Comparison of ENCODE assay signal across 8 cellular contexts in the genomic region with DNA sequence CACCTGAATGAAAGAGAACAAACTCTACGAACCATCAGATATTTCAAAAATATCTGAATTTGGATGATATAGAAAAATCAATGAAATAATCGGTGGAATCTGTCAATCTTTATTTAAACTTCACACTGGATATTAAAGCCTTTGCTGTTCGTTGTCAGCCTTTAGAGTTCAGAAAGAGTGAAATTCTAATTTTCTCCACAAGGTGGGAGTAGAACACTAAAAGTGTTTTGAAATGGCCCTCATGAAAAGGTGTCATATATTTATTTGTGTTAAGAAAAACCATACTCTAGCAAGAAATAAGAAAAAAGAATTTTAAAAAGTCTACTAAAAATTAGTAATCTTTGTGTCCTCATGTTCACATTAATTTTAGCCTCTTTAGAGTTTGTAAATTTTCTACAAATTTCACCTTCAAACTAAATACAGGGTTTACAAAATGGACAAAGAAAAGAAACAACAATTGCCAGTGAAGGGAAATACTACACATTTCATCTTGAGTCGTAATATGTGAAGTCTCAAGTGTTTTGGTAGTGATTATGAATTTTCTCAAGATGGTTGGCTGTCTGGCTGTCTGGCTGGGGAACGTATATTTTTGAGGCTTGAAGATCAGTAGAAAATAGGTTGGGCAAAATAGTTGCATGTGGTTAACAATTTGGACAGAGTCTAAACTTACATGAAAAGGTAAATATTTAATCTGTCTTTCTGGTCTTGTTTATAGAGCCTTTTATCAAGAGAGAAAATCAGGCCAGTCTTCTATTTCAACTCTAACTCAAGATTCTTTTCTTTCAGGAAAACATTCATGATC. TPM values are rescaled to one million over a fixed set of nuclear protein-coding genes. Genes with fewer than 3 reads are reported as not detected.
DNase-seq lines count a peak whose midpoint lies in the region; ATAC-seq and FAIRE-seq lines count a peak whose summit lies in the region.

No MANE protein-coding gene starts in this region.

- H3K4me3 ChIP-seq in Karpas-422 (ENCODE audit: low read length) = no peak overlapping the region

- no peak overlapping the region for H3K4me2 ChIP-seq in Karpas-422 (ENCODE audit: low read depth, low read length, poor library complexity, severe bottlenecking)

- peak; percentile 63 for DNase-seq in G401 (ENCODE audit: low spot score)
- peak; percentile 84 for DNase-seq in Karpas-422
- DNase-seq in RCC 7860 (ENCODE audit: low spot score) = peak; percentile 53
- peak; percentile 9 for DNase-seq in fibroblast of gingiva (ENCODE audit: low read depth)
- peak; percentile 81 for DNase-seq in pons (ENCODE audit: low spot score)
- no peak for DNase-seq in NCI-H226
- no peak for DNase-seq in activated effector memory CD4-positive, alpha-beta T cell treated with Interleukin-2 at 50 U/mL for 16 hours

- no peaks in the 10 kb centered on the region for H3K27me3 ChIP-seq in Karpas-422 (ENCODE audit: low read length)

- H3K9me2 ChIP-seq in Karpas-422 (replicated peaks; ENCODE audit: insufficient read depth, low read length) = no peaks in the 10 kb centered on the region

- H2AFZ ChIP-seq in Karpas-422 (ENCODE audit: low read length) = no peak overlapping the region

- no peaks in the 10 kb centered on the region for H4K20me1 ChIP-seq in Karpas-422 (ENCODE audit: insufficient read depth, low read depth, low read length)

- H3K4me1 ChIP-seq in Karpas-422 (ENCODE audit: low read length) = no peaks in the 10 kb centered on the region

- H3K79me2 ChIP-seq in Karpas-422 (ENCODE audit: low read length) = no peaks in the 10 kb centered on the region

- H3K9me3 ChIP-seq in Karpas-422 (ENCODE audit: low read length) = no peaks in the 10 kb centered on the region

- in situ Hi-C loops in G401 (cut with HindIII; ENCODE audit: low sequenced_read_pairs) = no loop called here

- FAIRE-seq in RCC 7860 (lab: Jason Lieb, UNC) = peak; percentile 88

- H3K27ac ChIP-seq in Karpas-422 (ENCODE audit: low read length) = no peak overlapping the region

- H3K9ac ChIP-seq in Karpas-422 (ENCODE audit: low read length) = no peak overlapping the region

- H3K36me3 ChIP-seq in Karpas-422 (ENCODE audit: insufficient read depth, low read length) = no peaks in the 10 kb centered on the region

- peak; percentile 83 for ATAC-seq in GM21526 (IDR thresholded peaks at IDR 0.05; ENCODE audit: low FRiP score, unreplicated experiment)

RNA-seq across cellular contexts. Expression of a gene that starts 43.7 kb away (rescaled TPM):
- 13.1 and 26.3 TPM in 2 replicates for total RNA-seq in G401 (2014; rRNA removed; shearing (Covaris generic))
- 18.4 and 35.6 TPM in 2 replicates for total RNA-seq in Karpas-422 (2014; rRNA removed; shearing (Covaris generic); ENCODE audit: low replicate concordance)

RNA-seq across cellular contexts. Expression of a gene that starts 43.8 kb away (rescaled TPM):
- 17.6 and 31.0 TPM in 2 replicates for total RNA-seq in G401 (2014; rRNA removed; shearing (Covaris generic))
- total RNA-seq in Karpas-422 (2014; rRNA removed; shearing (Covaris generic); ENCODE audit: low replicate concordance) = 25.9 and 34.3 TPM in 2 replicates

Comparison
In these comparisons a context has a peak if more than half of its experiments do, and no peak if none do; other contexts are left out.
1. DNase-seq: peak in G401 (single experiment), Karpas-422 (single experiment), RCC 7860 (single experiment), fibroblast of gingiva (single experiment) and pons (single experiment); none in NCI-H226 (single experiment) and activated effector memory CD4-positive, alpha-beta T cell treated with Interleukin-2 at 50 U/mL for 16 hours (single experiment).